ENCODE assay signal across 27 cellular contexts in the genomic region with DNA sequence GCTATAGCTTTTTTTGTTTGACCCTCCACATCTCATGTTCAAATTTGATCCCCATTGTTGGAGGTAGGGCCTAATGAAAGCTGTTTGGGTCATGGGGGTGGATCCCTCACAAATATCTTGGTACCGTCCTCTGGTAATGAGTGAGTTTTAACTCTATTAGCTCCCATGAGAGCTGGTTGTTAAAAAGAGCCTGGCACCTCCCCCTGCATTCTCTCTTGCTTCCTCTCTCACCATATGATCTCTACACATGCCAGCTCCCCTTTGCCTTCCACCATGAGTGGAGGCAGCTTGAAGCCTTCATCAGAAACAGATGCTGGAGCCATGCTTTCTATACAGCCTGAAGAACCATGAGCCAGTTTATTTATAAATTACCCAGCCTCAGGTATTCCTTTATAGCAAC.
"Had no signal": no experiment of that assay in that cellular context is flagged by ENCODE, and none has a peak within 500 bp of the region (broad histone marks: within the 10 kb centered on the region; RNA-seq: fewer than 3 reads in every experiment).

No MANE protein-coding gene starts in this region.

- H3K9me3 ChIP-seq: adrenal gland, MG63, Peyer's patch, SJCRH30 had no signal

- H3K4me3 ChIP-seq: adrenal gland, MG63, Peyer's patch, SJCRH30 had no signal

- H3K9me3 Mint-ChIP-seq: activated naive CD8-positive, alpha-beta T cell treated with anti-CD3 and anti-CD28 coated beads, Interleukin-2, amount 10 ng/mL, durations not matched to agents 7 days and 5 days; T-helper 1 cell treated with Interleukin-12 subunit alpha and Interleukin-12 subunit beta and Interleukin-4 antibody, amounts not matched to agents 30 μg/mL and 1 μg/mL, for 36 hours had no signal

- H3K36me3 Mint-ChIP-seq: activated naive CD8-positive, alpha-beta T cell treated with anti-CD3 and anti-CD28 coated beads, Interleukin-2, amount 10 ng/mL, durations not matched to agents 7 days and 5 days; WTC11 had no signal

- DNase-seq: activated CD4-positive, alpha-beta T cell treated with anti-CD3 and anti-CD28 coated beads for 48 hours; activated CD4-positive, alpha-beta T cell treated with anti-CD3 and anti-CD28 coated beads, Interleukin-2, amount 50 U/mL, for 4 hours; activated CD4-positive, CD25-positive, alpha-beta regulatory T cell treated with anti-CD3 and anti-CD28 coated beads, Interleukin-2, amount 50 U/mL, for 72 hours; activated CD8-positive, alpha-beta memory T cell treated with anti-CD3 and anti-CD28 coated beads, Interleukin-2, amount 50 U/mL, for 48 hours; activated CD8-positive, alpha-beta T cell treated with anti-CD3 and anti-CD28 coated beads, Interleukin-2, amount 10 ng/mL, durations not matched to agents 7 days and 5 days; activated naive CD4-positive, alpha-beta T cell treated with anti-CD3 and anti-CD28 coated beads, Interleukin-2, amount 50 U/mL, for 16 hours; activated naive CD8-positive, alpha-beta T cell treated with anti-CD3 and anti-CD28 coated beads, Interleukin-2, amount 10 ng/mL, durations not matched to agents 7 days and 5 days; activated T-cell treated with anti-CD3 and anti-CD28 coated beads, Interleukin-2, amount 50 U/mL, for 1 hour; adrenal gland; anterior cingulate cortex; caudate nucleus; MG63; MV-4-11; NCI-H1092 treated with DMSO at 0.1 percent for 48 hours; NCI-H1417 treated with DMSO at 0.1 percent for 48 hours; NCI-H1694; NCI-H2029; NCI-H446; Peyer's patch; Right ventricle myocardium superior; SJCRH30; SW 1271 had no signal

- H3K27ac ChIP-seq: adrenal gland, KMS-11, Peyer's patch, RWPE1, SJCRH30 had no signal

- H3K4me1 Mint-ChIP-seq: activated naive CD8-positive, alpha-beta T cell treated with anti-CD3 and anti-CD28 coated beads, Interleukin-2, amount 10 ng/mL, durations not matched to agents 7 days and 5 days had no signal

- H3K4me2 ChIP-seq: KMS-11 had no signal

- H3K27ac Mint-ChIP-seq: activated CD8-positive, alpha-beta T cell treated with anti-CD3 and anti-CD28 coated beads, Interleukin-2, amount 10 ng/mL, durations not matched to agents 7 days and 5 days; activated naive CD8-positive, alpha-beta T cell treated with anti-CD3 and anti-CD28 coated beads, Interleukin-2, amount 10 ng/mL, durations not matched to agents 7 days and 5 days; T-helper 1 cell treated with Interleukin-12 subunit alpha and Interleukin-12 subunit beta and Interleukin-4 antibody, amounts not matched to agents 30 μg/mL and 1 μg/mL, for 36 hours; WTC11 had no signal

- H3K36me3 ChIP-seq: adrenal gland, MG63, Peyer's patch, SJCRH30 had no signal

- H3K4me1 ChIP-seq: adrenal gland, Peyer's patch, SJCRH30 had no signal

- H3K27me3 ChIP-seq: adrenal gland, MG63, Peyer's patch, SJCRH30 had no signal

- H3K9ac ChIP-seq: KMS-11 had no signal

- H3K4me3 Mint-ChIP-seq: activated CD8-positive, alpha-beta T cell treated with anti-CD3 and anti-CD28 coated beads, Interleukin-2, amount 10 ng/mL, durations not matched to agents 7 days and 5 days; activated naive CD8-positive, alpha-beta T cell treated with anti-CD3 and anti-CD28 coated beads, Interleukin-2, amount 10 ng/mL, durations not matched to agents 7 days and 5 days; T-helper 1 cell treated with Interleukin-12 subunit alpha and Interleukin-12 subunit beta and Interleukin-4 antibody, amounts not matched to agents 30 μg/mL and 1 μg/mL, for 36 hours; WTC11 had no signal

- ATAC-seq: activated CD8-positive, alpha-beta T cell treated with anti-CD3 and anti-CD28 coated beads, Interleukin-2, amount 10 ng/mL, durations not matched to agents 7 days and 5 days; SK-N-SH treated with all-trans-retinoic acid at 6 μM for 48 hours; WTC11 had no signal
